15 cellular contexts compared by ENCODE assay signal in genomic region chr19:48786422-48786821, GRCh38. TPM values are rescaled to one million over a fixed set of nuclear protein-coding genes. Genes with fewer than 3 reads are reported as not detected.
"Had no signal": no experiment of that assay in that cellular context is flagged by ENCODE, and none has a peak within 500 bp of the region (broad histone marks: within the 10 kb centered on the region; RNA-seq: fewer than 3 reads in every experiment).

No MANE protein-coding gene starts in this region.

RNA-seq across cellular contexts. Expression of gene FGF21, which starts 31.1 kb away (rescaled TPM):
- total RNA-seq: stomach, subcutaneous adipose tissue, suprapubic skin, temporal lobe, testis, thoracic aorta, thyroid gland, tibial nerve, transverse colon, upper lobe of left lung, upper lobe of right lung, ureter, urinary bladder, uterus, vagina had no signal
- polyA plus RNA-seq: stomach, urinary bladder had no signal

RNA-seq across cellular contexts. Expression of gene IZUMO1, which starts 39.7 kb away (rescaled TPM):
- total RNA-seq: temporal lobe, thoracic aorta, transverse colon, urinary bladder had no signal
- polyA plus RNA-seq: urinary bladder had no signal
